12 cellular contexts compared by ENCODE assay signal in the genomic region with DNA sequence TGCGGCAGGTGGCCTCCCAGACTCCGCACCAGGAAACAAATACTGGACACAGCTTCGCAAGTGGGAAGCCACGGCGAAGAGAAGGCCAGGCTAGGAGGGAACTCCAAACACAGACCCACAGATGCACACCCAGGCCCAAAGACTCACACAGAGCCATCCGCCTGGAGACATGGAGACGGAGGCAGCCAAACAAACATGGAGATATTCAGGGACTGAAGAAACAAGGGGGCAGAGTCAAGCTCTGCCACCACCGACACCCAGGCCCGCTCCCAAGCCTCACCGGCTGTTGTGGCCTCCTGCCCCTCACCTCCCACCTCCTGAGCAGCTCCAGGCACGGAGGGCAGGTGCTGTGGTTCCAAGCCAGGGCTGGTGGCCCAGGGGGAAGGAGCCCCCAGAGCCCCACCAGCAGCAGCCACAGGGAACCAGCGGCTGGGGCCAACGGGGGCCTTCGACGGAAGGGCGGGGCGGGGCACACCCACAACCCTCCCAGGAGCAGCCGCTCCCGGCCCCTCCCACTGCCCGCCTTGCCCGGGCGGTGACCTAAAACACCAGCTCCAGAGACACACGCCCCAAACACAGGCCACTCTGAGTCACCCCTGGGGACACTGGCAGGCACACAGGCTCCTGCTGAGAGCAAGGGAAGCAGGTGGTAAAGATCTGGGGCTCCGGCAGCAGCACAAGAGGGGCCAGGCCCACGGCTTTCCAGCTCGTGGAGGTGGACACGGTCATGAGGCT. TPM values are rescaled to one million over a fixed set of nuclear protein-coding genes. Genes with fewer than 3 reads are reported as not detected.
DNase-seq lines count a peak whose midpoint lies in the region; ATAC-seq and TF ChIP-seq lines count a peak whose summit lies in the region.
"Had no signal": no experiment of that assay in that cellular context is flagged by ENCODE, and none has a peak within 500 bp of the region (broad histone marks: within the 10 kb centered on the region; RNA-seq: fewer than 3 reads in every experiment).

No MANE protein-coding gene starts in this region.

- no peak overlapping the region for H3K4me3 Mint-ChIP-seq in MCF 10A (ENCODE audit: unreplicated experiment)
- H3K4me3 Mint-ChIP-seq in stimulated activated effector memory CD8-positive, alpha-beta T cell treated with anti-CD3 and anti-CD28 coated beads, Interleukin-12 subunit alpha, Interleukin-12 subunit beta, amount 100 ng/mL, for 72 hours = no peak overlapping the region
- H3K4me3 Mint-ChIP-seq: CD4-positive, CD25-positive, alpha-beta regulatory T cell had no signal

- dilution Hi-C loops in mammary epithelial cell (cut with HindIII; ENCODE audit: low sequenced_read_pairs) = no loop called here

- BruUV-seq in MCF 10A (replicated peaks; lab: Mats Ljungman, UMichigan) (no TSS peak), mammary epithelial cell (replicated peaks; lab: Mats Ljungman, UMichigan) (no TSS peak)

- no peak for TF ChIP-seq CTCF in MCF 10A (IDR thresholded peaks at IDR 0.05; ENCODE audit: unreplicated experiment)
- TF ChIP-seq CTCF in mammary epithelial cell (conservative IDR thresholded peaks at IDR 0.05 in 1 of 2, IDR thresholded peaks at IDR 0.05 in 1 of 2; ENCODE audit: extremely low read depth in 1 of 2, insufficient read depth in 1 of 2, low read depth in 1 of 2, low read length in 2 of 2) = no peak
- no peak for TF ChIP-seq CTCF in epithelial cell of esophagus (IDR thresholded peaks at IDR 0.05; ENCODE audit: insufficient read depth, low read depth, low read length, missing control alignments)
- TF ChIP-seq CTCF in GM20000 (IDR thresholded peaks at IDR 0.05; ENCODE audit: extremely low read depth, missing control alignments) = no peak

- H3K4me1 ChIP-seq in mammary epithelial cell (ENCODE audit: insufficient read depth, low read length) = peaks cover 10% of the 10 kb centered on the region

- 93% methylated on average over 16 of the region's 27 CpGs for WGBS in mammary epithelial cell (ENCODE audit: low coverage, missing lambda C conversion rate)

- no peak overlapping the region for H2AFZ ChIP-seq in mammary epithelial cell (ENCODE audit: low read depth, low read length)

- peaks cover 15% of the 10 kb centered on the region for H3K36me3 ChIP-seq in mammary epithelial cell (ENCODE audit: insufficient read depth, low read length)

- intact Hi-C loops in MCF 10A (cut with micrococcal nuclease) = no loop called here
- intact Hi-C loops in mammary epithelial cell (cut with micrococcal nuclease) = no loop called here

- no peaks in the 10 kb centered on the region for H3K27me3 ChIP-seq in mammary epithelial cell (ENCODE audit: insufficient read depth, low read length)
- H3K27me3 ChIP-seq: esophagus muscularis mucosa, suprapubic skin had no signal

- no peak overlapping the region for H3K4me2 ChIP-seq in mammary epithelial cell (ENCODE audit: insufficient read depth, low read depth, low read length)

- H3K9me3 Mint-ChIP-seq in MCF 10A (ENCODE audit: unreplicated experiment) = no peaks in the 10 kb centered on the region
- H3K9me3 Mint-ChIP-seq in stimulated activated effector memory CD8-positive, alpha-beta T cell treated with anti-CD3 and anti-CD28 coated beads, Interleukin-12 subunit alpha, Interleukin-12 subunit beta, amount 100 ng/mL, for 72 hours = no peaks in the 10 kb centered on the region
- H3K9me3 Mint-ChIP-seq: CD4-positive, CD25-positive, alpha-beta regulatory T cell had no signal

- DNase-seq in MCF 10A (ENCODE audit: unreplicated experiment) (peak; percentile 63), mammary epithelial cell (no peak), RKO (ENCODE audit: low spot score) (peak; percentile 11), epithelial cell of esophagus (ENCODE audit: low read depth) (peak; percentile 33), GM20000 (ENCODE audit: low spot score) (no peak)
- no peak for DNase-seq in stimulated activated effector memory CD8-positive, alpha-beta T cell treated with anti-CD3 and anti-CD28 coated beads, Interleukin-12 subunit alpha, Interleukin-12 subunit beta, amount 100 ng/mL, for 72 hours (ENCODE audit: low spot score in 2 of 2)
- DNase-seq: NCI-H1694 had no signal

- no peaks in the 10 kb centered on the region for H4K20me1 ChIP-seq in mammary epithelial cell (ENCODE audit: insufficient read depth, low read length)

- POLR2A ChIA-PET in MCF 10A (lab: Yijun Ruan, JAX) = interaction anchor here (1.0 to 1.4 kb wide), 4 partner anchors 13 to 37 kb away, joined by 3 to 7 read pairs (median 4); no protein-coding TSS in a partner anchor

- H3K4me3 ChIP-seq in mammary epithelial cell (replicated peaks in 1 of 3; ENCODE audit: insufficient read depth in 1 of 3, low read depth in 2 of 3, low read length in 3 of 3) = no peak overlapping the region
- H3K4me3 ChIP-seq in epithelial cell of esophagus (ENCODE audit: low read length) = no peak overlapping the region
- H3K4me3 ChIP-seq: esophagus muscularis mucosa, suprapubic skin had no signal

- peak; percentile 92 for ATAC-seq in stimulated activated effector memory CD8-positive, alpha-beta T cell treated with anti-CD3 and anti-CD28 coated beads, Interleukin-12 subunit alpha, Interleukin-12 subunit beta, amount 100 ng/mL, for 72 hours
- no peak for ATAC-seq in HG03378 (IDR thresholded peaks at IDR 0.05; ENCODE audit: unreplicated experiment)
- ATAC-seq in HG02588 (IDR thresholded peaks at IDR 0.05; ENCODE audit: unreplicated experiment) = no peak

- H3K9ac ChIP-seq in mammary epithelial cell (ENCODE audit: insufficient read depth, low read length) = no peak overlapping the region

- peaks cover 32% of the 10 kb centered on the region for H3K36me3 Mint-ChIP-seq in MCF 10A (ENCODE audit: insufficient read depth, unreplicated experiment)
- peaks cover 38% of the 10 kb centered on the region for H3K36me3 Mint-ChIP-seq in stimulated activated effector memory CD8-positive, alpha-beta T cell treated with anti-CD3 and anti-CD28 coated beads, Interleukin-12 subunit alpha, Interleukin-12 subunit beta, amount 100 ng/mL, for 72 hours

- H3K79me2 ChIP-seq in mammary epithelial cell (ENCODE audit: insufficient read depth, low read length) = peaks cover 48% of the 10 kb centered on the region

- no peaks in the 10 kb centered on the region for H3K27me3 Mint-ChIP-seq in MCF 10A (ENCODE audit: insufficient read depth, unreplicated experiment)
- H3K27me3 Mint-ChIP-seq: CD4-positive, CD25-positive, alpha-beta regulatory T cell had no signal

- H3K4me1 Mint-ChIP-seq in MCF 10A (ENCODE audit: insufficient read depth, unreplicated experiment) = peaks cover 10% of the 10 kb centered on the region
- H3K4me1 Mint-ChIP-seq in stimulated activated effector memory CD8-positive, alpha-beta T cell treated with anti-CD3 and anti-CD28 coated beads, Interleukin-12 subunit alpha, Interleukin-12 subunit beta, amount 100 ng/mL, for 72 hours = peaks cover 13% of the 10 kb centered on the region

- peak overlapping the region; percentile 40 for H3K27ac Mint-ChIP-seq in MCF 10A (ENCODE audit: low read depth, unreplicated experiment)
- H3K27ac Mint-ChIP-seq in stimulated activated effector memory CD8-positive, alpha-beta T cell treated with anti-CD3 and anti-CD28 coated beads, Interleukin-12 subunit alpha, Interleukin-12 subunit beta, amount 100 ng/mL, for 72 hours = peak overlapping the region; percentile 83

- in situ Hi-C loops in mammary epithelial cell (cut with MboI; ENCODE audit: low sequenced_read_pairs in 2 of 2) = no loop called here

- CTCF ChIA-PET in MCF 10A (lab: Yijun Ruan, JAX) = interaction anchor here (0.6 to 2.2 kb wide), 7 partner anchors 15 to 1909 kb away, joined by 3 to 9 read pairs (median 7); no protein-coding TSS in a partner anchor
- CTCF ChIA-PET in mammary epithelial cell (lab: Charles Lee; ENCODE audit: low non-redundant PET) = no interaction called here

- no peak overlapping the region for H3K27ac ChIP-seq in mammary epithelial cell (ENCODE audit: insufficient read depth, low read depth, low read length)
- H3K27ac ChIP-seq: esophagus muscularis mucosa, suprapubic skin had no signal

- no peaks in the 10 kb centered on the region for H3K9me3 ChIP-seq in mammary epithelial cell (replicated peaks; ENCODE audit: insufficient read depth, low read length)
- H3K9me3 ChIP-seq: esophagus muscularis mucosa, suprapubic skin had no signal

RNA-seq across cellular contexts. Expression of gene TNK2, which starts 31.9 kb away (rescaled TPM):
- total RNA-seq in MCF 10A (2022) (56.1 and 75.8 TPM in 2 replicates), mammary epithelial cell (100 to 1,000 TPM in 1 of 2 donors, 10 to 100 TPM in 1; 20.5 to 107 TPM)
- 24.2 TPM for polyA plus RNA-seq in mammary epithelial cell
- 44.0 TPM for polyA minus RNA-seq in mammary epithelial cell

Comparison
In these comparisons a context has a peak if more than half of its experiments do, and no peak if none do; other contexts are left out.
1. DNase-seq: peak in MCF 10A (single experiment), RKO (single experiment) and epithelial cell of esophagus (single experiment); none in mammary epithelial cell (single experiment), stimulated activated effector memory CD8-positive, alpha-beta T cell treated with anti-CD3 and anti-CD28 coated beads, Interleukin-12 subunit alpha, Interleukin-12 subunit beta, amount 100 ng/mL, for 72 hours (0 of 2) and GM20000 (single experiment).